Comparison of ENCODE assay signal across 1 cellular context in the genomic region with DNA sequence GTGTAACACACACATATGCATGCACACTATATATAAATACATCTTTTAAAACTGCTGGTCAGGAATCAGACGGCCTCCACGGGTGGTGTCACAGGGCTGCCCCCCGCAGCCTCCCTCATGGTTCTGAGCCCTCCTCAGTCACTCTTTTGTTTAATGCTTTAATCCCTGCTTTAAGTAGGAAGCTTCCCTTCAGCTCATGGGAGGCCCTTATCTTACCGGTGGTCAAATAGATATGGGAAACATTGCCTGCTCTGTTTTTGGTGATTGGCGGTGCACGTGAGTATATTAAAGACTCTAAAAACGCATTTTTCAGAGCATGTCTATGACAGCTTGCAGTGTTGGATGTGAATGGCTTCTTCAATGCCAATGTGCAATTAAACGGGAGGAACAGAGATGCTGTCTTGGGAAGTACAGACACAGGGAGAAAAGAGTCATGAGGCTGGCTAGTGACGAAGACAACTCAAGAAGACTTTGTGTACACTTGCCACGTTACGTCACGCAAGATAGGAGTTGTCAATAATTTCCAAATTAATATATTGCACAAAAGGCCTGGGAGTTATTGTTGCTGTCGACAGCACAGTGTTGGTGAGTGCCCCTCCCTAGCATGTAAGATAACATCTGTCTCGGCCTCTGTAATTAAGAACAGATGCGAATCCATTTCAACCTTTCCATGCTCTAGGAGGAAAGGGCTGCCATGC.
TF ChIP-seq lines count a peak whose summit lies in the region.

No MANE protein-coding gene starts in this region.

TF ChIP-seq in IMR-90, 13 proteins besides CTCF, POLR2A, EP300 and RAD21 (continued from another document):
- TF ChIP-seq, protein P1, sequence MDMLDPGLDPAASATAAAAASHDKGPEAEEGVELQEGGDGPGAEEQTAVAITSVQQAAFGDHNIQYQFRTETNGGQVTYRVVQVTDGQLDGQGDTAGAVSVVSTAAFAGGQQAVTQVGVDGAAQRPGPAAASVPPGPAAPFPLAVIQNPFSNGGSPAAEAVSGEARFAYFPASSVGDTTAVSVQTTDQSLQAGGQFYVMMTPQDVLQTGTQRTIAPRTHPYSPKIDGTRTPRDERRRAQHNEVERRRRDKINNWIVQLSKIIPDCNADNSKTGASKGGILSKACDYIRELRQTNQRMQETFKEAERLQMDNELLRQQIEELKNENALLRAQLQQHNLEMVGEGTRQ (IDR thresholded peaks at IDR 0.05; ENCODE audit: low read depth, low read length) = no peak
- TF ChIP-seq RFX5 (IDR thresholded peaks at IDR 0.05; ENCODE audit: low read depth, low read length) (no peak), MXI1 (IDR thresholded peaks at IDR 0.05; ENCODE audit: borderline replicate concordance, low read depth, low read length) (no peak), CEBPB (IDR thresholded peaks at IDR 0.05; ENCODE audit: low read depth, low read length) (no peak), MAZ (IDR thresholded peaks at IDR 0.05; ENCODE audit: borderline replicate concordance, low read depth, low read length) (no peak), FOS (IDR thresholded peaks at IDR 0.05; ENCODE audit: low read depth, low read length) (no peak), NFE2L2 (IDR thresholded peaks at IDR 0.05; ENCODE audit: low read depth, low read length) (no peak)
